ENCODE assay signal across 1 cellular context in genomic region chr6:37175332-37176267, GRCh38.
TF ChIP-seq lines count a peak whose summit lies in the region.

No MANE protein-coding gene starts in this region.

TF ChIP-seq in K562, 482 proteins besides CTCF, POLR2A, EP300 and RAD21 (continued from another document and continues in another):
- no peak for TF ChIP-seq ZBTB8A (IDR thresholded peaks at IDR 0.05; ENCODE audit: partially characterized antibody)
- peak; percentile 97 for TF ChIP-seq POLR2B (IDR thresholded peaks at IDR 0.05; ENCODE audit: low read depth, partially characterized antibody)
- TF ChIP-seq ZNF584 (CRISPR knock-in tag; IDR thresholded peaks at IDR 0.05; ENCODE audit: low read depth), result 0 out of 2 replicates have a peak, but pooled peaks have one; percentile 23
- TF ChIP-seq PATZ1 (CRISPR knock-in tag; IDR thresholded peaks at IDR 0.05; ENCODE audit: borderline replicate concordance), result peak; percentile 97
- TF ChIP-seq CEBPZ (IDR thresholded peaks at IDR 0.05; ENCODE audit: borderline replicate concordance, low read depth, low read length), result no peak
- TF ChIP-seq MAFG (tag; conservative IDR thresholded peaks at IDR 0.05), result no peak
- no peak; the same call in 1 of the 2 replicates for TF ChIP-seq ARID2 (IDR thresholded peaks at IDR 0.05)
- TF ChIP-seq FUS (optimal IDR thresholded peaks at IDR 0.05; ENCODE audit: low read depth, low read length), result peak; percentile 61
- TF ChIP-seq MITF (IDR thresholded peaks at IDR 0.05), result no peak
- peak; percentile 27 for TF ChIP-seq NEUROD1 (IDR thresholded peaks at IDR 0.05; ENCODE audit: borderline replicate concordance, low read depth, low read length, partially characterized antibody)
- TF ChIP-seq ETV1 (tag; conservative IDR thresholded peaks at IDR 0.05; ENCODE audit: low read depth), result no peak
- TF ChIP-seq PHB (CRISPR knock-in tag; IDR thresholded peaks at IDR 0.05), result peak; percentile 99
- no peak for TF ChIP-seq SAP30 (IDR thresholded peaks at IDR 0.05; ENCODE audit: borderline replicate concordance, insufficient read depth, low read depth, low read length, poor library complexity, severe bottlenecking)
- no peak; the same call in 1 of the 2 replicates for TF ChIP-seq FOSL1 (tag; conservative IDR thresholded peaks at IDR 0.05)
- no peak for TF ChIP-seq PRPF4 (IDR thresholded peaks at IDR 0.05; ENCODE audit: insufficient read depth, low read depth, low read length, poor library complexity, severe bottlenecking)
- TF ChIP-seq JUN (IDR thresholded peaks at IDR 0.05; ENCODE audit: borderline replicate concordance, low read depth, low read length), result no peak
- TF ChIP-seq JUN (CRISPR knock-in tag; IDR thresholded peaks at IDR 0.05; ENCODE audit: borderline replicate concordance), result no peak
- no peak for TF ChIP-seq CEBPB (tag; IDR thresholded peaks at IDR 0.05)
- no peak for TF ChIP-seq ZNF740 (CRISPR knock-in tag; IDR thresholded peaks at IDR 0.05)
- TF ChIP-seq ZNF740 (tag; IDR thresholded peaks at IDR 0.05), result no peak
- no peak for TF ChIP-seq KDM1A (IDR thresholded peaks at IDR 0.05)
- peak; percentile 78 for TF ChIP-seq TCFL5 (CRISPR knock-in tag; conservative IDR thresholded peaks at IDR 0.05)
- TF ChIP-seq NFXL1 (CRISPR knock-in tag; IDR thresholded peaks at IDR 0.05), result peak; percentile 83; the same call in 1 of the 2 replicates
- TF ChIP-seq ZNF449 (CRISPR knock-in tag; IDR thresholded peaks at IDR 0.05), result no peak
- TF ChIP-seq FOXK1 (CRISPR knock-in tag; IDR thresholded peaks at IDR 0.05; ENCODE audit: borderline replicate concordance), result no peak
- no peak for TF ChIP-seq ZNF280A (IDR thresholded peaks at IDR 0.05; ENCODE audit: low read depth, partially characterized antibody)
- TF ChIP-seq RFX1 (IDR thresholded peaks at IDR 0.05), result no peak
- TF ChIP-seq IRF1 (CRISPR knock-in tag; IDR thresholded peaks at IDR 0.05; ENCODE audit: borderline replicate concordance), result no peak
- peak; percentile 84 for TF ChIP-seq E2F8 (IDR thresholded peaks at IDR 0.05; ENCODE audit: low read depth, partially characterized antibody)
- TF ChIP-seq CREB1 (IDR thresholded peaks at IDR 0.05), result no peak
- no peak for TF ChIP-seq CREB1 (CRISPR knock-in tag; IDR thresholded peaks at IDR 0.05)
- TF ChIP-seq STAG1 (CRISPR knock-in tag; IDR thresholded peaks at IDR 0.05; ENCODE audit: borderline replicate concordance), result no peak
- TF ChIP-seq ZBTB43 (CRISPR knock-in tag; IDR thresholded peaks at IDR 0.05), result no peak
- no peak for TF ChIP-seq PHF21A (IDR thresholded peaks at IDR 0.05; ENCODE audit: borderline replicate concordance, low read depth)
- no peak for TF ChIP-seq SP1 (CRISPR knock-in tag; IDR thresholded peaks at IDR 0.05)
- TF ChIP-seq TCF7 (IDR thresholded peaks at IDR 0.05; ENCODE audit: borderline replicate concordance), result no peak; the same call in 1 of the 2 replicates
- TF ChIP-seq CTCFL (IDR thresholded peaks at IDR 0.05; ENCODE audit: borderline replicate concordance, insufficient read depth, low read depth, low read length, poor library complexity, severe bottlenecking), result no peak
- no peak for TF ChIP-seq BACH1 (tag; IDR thresholded peaks at IDR 0.05)
- TF ChIP-seq RBM22 (IDR thresholded peaks at IDR 0.05; ENCODE audit: low read depth, low read length, poor library complexity, severe bottlenecking), result no peak
- no peak for TF ChIP-seq HIVEP1 (CRISPR knock-in tag; IDR thresholded peaks at IDR 0.05)
- peak; percentile 68; the same call in 1 of the 2 replicates for TF ChIP-seq TCF15 (CRISPR knock-in tag; IDR thresholded peaks at IDR 0.05)
